In the genomic region with DNA sequence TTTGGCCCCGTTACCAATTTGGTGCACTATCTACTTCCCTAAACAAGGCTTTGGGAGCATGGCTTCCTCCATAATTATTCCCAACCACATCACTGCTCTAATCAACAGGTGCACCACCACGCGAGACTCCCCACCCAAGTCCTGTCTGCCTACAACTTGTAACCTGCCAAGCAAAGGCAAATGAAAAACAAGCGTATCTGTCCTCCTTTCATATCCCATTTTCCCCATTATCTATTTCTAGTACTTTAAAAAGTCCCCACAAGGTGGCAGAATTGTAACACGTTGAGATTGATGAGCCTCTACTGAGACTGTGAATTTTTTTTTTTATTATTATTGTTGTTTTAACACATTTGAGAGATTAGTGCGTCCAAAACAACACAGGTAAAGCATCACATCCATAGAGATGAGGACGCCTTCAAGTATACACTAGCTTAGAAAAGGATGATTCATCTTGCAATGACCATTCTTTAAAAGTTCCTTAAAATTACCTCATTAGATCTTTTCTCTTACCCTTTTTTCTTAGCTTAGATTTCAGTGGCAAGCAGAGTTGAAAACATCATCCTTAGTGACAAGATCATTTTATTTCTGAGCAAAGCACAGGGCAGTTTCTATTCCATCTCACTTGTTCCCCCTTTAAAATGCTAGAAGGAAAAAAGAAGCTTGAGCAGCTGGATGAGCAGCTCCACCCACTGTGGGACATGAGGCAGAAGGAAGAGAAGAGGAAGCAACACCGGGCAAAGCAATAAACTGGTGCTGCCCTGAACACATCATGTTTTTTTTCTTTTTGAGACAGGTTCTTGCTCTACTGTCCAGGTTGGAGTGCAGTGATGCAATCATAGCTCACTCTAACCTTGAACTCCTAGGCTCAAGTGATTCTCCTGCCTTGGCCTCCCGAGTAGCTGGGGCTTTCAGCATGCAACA, we compare ENCODE assay signal across 8 cellular contexts.
DNase-seq lines count a peak whose midpoint lies in the region; ATAC-seq and TF ChIP-seq lines count a peak whose summit lies in the region.

No MANE protein-coding gene starts in this region.

- H3K27ac Mint-ChIP-seq in GM23338 (no peak overlapping the region), natural killer cell (peak overlapping the region; percentile 15 to 57)
- no peak overlapping the region for H3K27ac Mint-ChIP-seq in T-helper 2 cell treated with Interferon-gamma antibody and Interleukin-4, amounts not matched to agents 5 μg/mL and 100 μg/mL, for 36 hours

- no peaks in the 10 kb centered on the region for H3K36me3 ChIP-seq in GM23338 (ENCODE audit: insufficient read depth)

- TF ChIP-seq CTCF in GM23338 (conservative IDR thresholded peaks at IDR 0.05; ENCODE audit: low read depth in 2 of 2) (peak; percentile 63 to 76), natural killer cell (IDR thresholded peaks at IDR 0.05) (peak; percentile 83)

- H3K9me3 Mint-ChIP-seq in GM23338 (no peaks in the 10 kb centered on the region), natural killer cell (no peaks in the 10 kb centered on the region)
- H3K9me3 Mint-ChIP-seq in T-helper 2 cell treated with Interferon-gamma antibody and Interleukin-4, amounts not matched to agents 5 μg/mL and 100 μg/mL, for 36 hours = no peaks in the 10 kb centered on the region

- H4K20me1 ChIP-seq in GM23338 (replicated peaks; ENCODE audit: insufficient read depth) = no peaks in the 10 kb centered on the region

- H3K27ac ChIP-seq in GM23338 (ENCODE audit: low read depth) (no peak overlapping the region; the same call in 1 of the 2 replicates), epithelial cell of prostate (peak overlapping the region; percentile 98)

- no peak overlapping the region for H3K4me3 ChIP-seq in GM23338

- H3K36me3 Mint-ChIP-seq in GM23338 (ENCODE audit: low read depth) (no peaks in the 10 kb centered on the region), natural killer cell (no peaks in the 10 kb centered on the region)
- no peaks in the 10 kb centered on the region for H3K36me3 Mint-ChIP-seq in T-helper 2 cell treated with Interferon-gamma antibody and Interleukin-4, amounts not matched to agents 5 μg/mL and 100 μg/mL, for 36 hours (ENCODE audit: low read depth)

- H3K4me3 Mint-ChIP-seq in GM23338 (no peak overlapping the region), natural killer cell (peak overlapping the region; percentile 42)
- peak overlapping the region; percentile 33 for H3K4me3 Mint-ChIP-seq in T-helper 2 cell treated with Interferon-gamma antibody and Interleukin-4, amounts not matched to agents 5 μg/mL and 100 μg/mL, for 36 hours

- intact Hi-C loops in natural killer cell (cut with micrococcal nuclease) = loop anchor here (2.0 to 10.0 kb wide), 5 partner anchors 68 to 438 kb away; no protein-coding TSS in a partner anchor

- H2AFZ ChIP-seq in GM23338 = peak overlapping the region; percentile 28

- no peaks in the 10 kb centered on the region for H3K27me3 ChIP-seq in GM23338 (ENCODE audit: insufficient read depth)

- DNase-seq in stimulated activated CD4-positive, alpha-beta T cell treated with anti-CD3 and anti-CD28 coated beads, Interleukin-4, amount 100 ng/mL, for 24 hours = peak; percentile 18
- no peak for DNase-seq in stimulated activated CD4-positive, alpha-beta T cell treated with anti-CD3 and anti-CD28 coated beads, Interleukin-2, amount 100 ng/mL, for 24 hours
- peak; percentile 80 for DNase-seq in GM23338 (ENCODE audit: low spot score)
- DNase-seq in M059J (ENCODE audit: low read depth) = peak; percentile 83
- no peak for DNase-seq in T-helper 2 cell treated with Interferon-gamma antibody and Interleukin-4, amounts not matched to agents 5 μg/mL and 100 μg/mL, for 36 hours (ENCODE audit: low spot score)
- DNase-seq in epithelial cell of prostate (ENCODE audit: low read depth, low spot score) = no peak
- no peak for DNase-seq in natural killer cell
- no peak for DNase-seq in ureter (ENCODE audit: low spot score)

- peaks cover 25% of the 10 kb centered on the region for H3K4me1 ChIP-seq in GM23338 (ENCODE audit: insufficient read depth)

- peaks cover 31% of the 10 kb centered on the region for H3K4me1 Mint-ChIP-seq in GM23338
- H3K4me1 Mint-ChIP-seq in T-helper 2 cell treated with Interferon-gamma antibody and Interleukin-4, amounts not matched to agents 5 μg/mL and 100 μg/mL, for 36 hours (ENCODE audit: low read depth) = peaks cover 23% of the 10 kb centered on the region
- H3K4me1 Mint-ChIP-seq in natural killer cell = peaks cover 11 to 13% of the 10 kb centered on the region in 2 donors

- H3K79me2 ChIP-seq in GM23338 (replicated peaks; ENCODE audit: insufficient read depth) = no peaks in the 10 kb centered on the region

- peak; percentile 68 for ATAC-seq in GM23338
- peak; percentile 53 to 88 (median 83) for ATAC-seq in natural killer cell

- H3K27me3 Mint-ChIP-seq in GM23338 (ENCODE audit: insufficient read depth, low read depth, poor library complexity) (peaks cover 1% of the 10 kb centered on the region), natural killer cell (ENCODE audit: low read depth in 2 of 2) (peaks cover 3 to 6% of the 10 kb centered on the region in 2 donors)
- no peaks in the 10 kb centered on the region for H3K27me3 Mint-ChIP-seq in T-helper 2 cell treated with Interferon-gamma antibody and Interleukin-4, amounts not matched to agents 5 μg/mL and 100 μg/mL, for 36 hours (ENCODE audit: low read depth)

- no peaks in the 10 kb centered on the region for H3F3A ChIP-seq in GM23338 (replicated peaks; ENCODE audit: low read depth)

- no peaks in the 10 kb centered on the region for H3K9me2 ChIP-seq in GM23338 (ENCODE audit: insufficient read depth)

- no peak overlapping the region for H3K4me2 ChIP-seq in GM23338

TF ChIP-seq in GM23338, 12 proteins besides CTCF, POLR2A, EP300 and RAD21 (continues in another document):
- no peak for TF ChIP-seq ZNF114 (CRISPR knock-in tag; IDR thresholded peaks at IDR 0.05)
- TF ChIP-seq POLR2AphosphoS5 (IDR thresholded peaks at IDR 0.05; ENCODE audit: low read depth) = no peak
- TF ChIP-seq, protein P1, sequence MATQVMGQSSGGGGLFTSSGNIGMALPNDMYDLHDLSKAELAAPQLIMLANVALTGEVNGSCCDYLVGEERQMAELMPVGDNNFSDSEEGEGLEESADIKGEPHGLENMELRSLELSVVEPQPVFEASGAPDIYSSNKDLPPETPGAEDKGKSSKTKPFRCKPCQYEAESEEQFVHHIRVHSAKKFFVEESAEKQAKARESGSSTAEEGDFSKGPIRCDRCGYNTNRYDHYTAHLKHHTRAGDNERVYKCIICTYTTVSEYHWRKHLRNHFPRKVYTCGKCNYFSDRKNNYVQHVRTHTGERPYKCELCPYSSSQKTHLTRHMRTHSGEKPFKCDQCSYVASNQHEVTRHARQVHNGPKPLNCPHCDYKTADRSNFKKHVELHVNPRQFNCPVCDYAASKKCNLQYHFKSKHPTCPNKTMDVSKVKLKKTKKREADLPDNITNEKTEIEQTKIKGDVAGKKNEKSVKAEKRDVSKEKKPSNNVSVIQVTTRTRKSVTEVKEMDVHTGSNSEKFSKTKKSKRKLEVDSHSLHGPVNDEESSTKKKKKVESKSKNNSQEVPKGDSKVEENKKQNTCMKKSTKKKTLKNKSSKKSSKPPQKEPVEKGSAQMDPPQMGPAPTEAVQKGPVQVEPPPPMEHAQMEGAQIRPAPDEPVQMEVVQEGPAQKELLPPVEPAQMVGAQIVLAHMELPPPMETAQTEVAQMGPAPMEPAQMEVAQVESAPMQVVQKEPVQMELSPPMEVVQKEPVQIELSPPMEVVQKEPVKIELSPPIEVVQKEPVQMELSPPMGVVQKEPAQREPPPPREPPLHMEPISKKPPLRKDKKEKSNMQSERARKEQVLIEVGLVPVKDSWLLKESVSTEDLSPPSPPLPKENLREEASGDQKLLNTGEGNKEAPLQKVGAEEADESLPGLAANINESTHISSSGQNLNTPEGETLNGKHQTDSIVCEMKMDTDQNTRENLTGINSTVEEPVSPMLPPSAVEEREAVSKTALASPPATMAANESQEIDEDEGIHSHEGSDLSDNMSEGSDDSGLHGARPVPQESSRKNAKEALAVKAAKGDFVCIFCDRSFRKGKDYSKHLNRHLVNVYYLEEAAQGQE (IDR thresholded peaks at IDR 0.05; ENCODE audit: unreplicated experiment) = no peak
- TF ChIP-seq JUNB (IDR thresholded peaks at IDR 0.05; ENCODE audit: unreplicated experiment) = no peak

Comparison
In these comparisons a context has a peak if more than half of its experiments do, and no peak if none do; other contexts are left out.
1. DNase-seq: peak in stimulated activated CD4-positive, alpha-beta T cell treated with anti-CD3 and anti-CD28 coated beads, Interleukin-4, amount 100 ng/mL, for 24 hours (single experiment), GM23338 (single experiment) and M059J (single experiment); none in stimulated activated CD4-positive, alpha-beta T cell treated with anti-CD3 and anti-CD28 coated beads, Interleukin-2, amount 100 ng/mL, for 24 hours (0 of 2), T-helper 2 cell treated with Interferon-gamma antibody and Interleukin-4, amounts not matched to agents 5 μg/mL and 100 μg/mL, for 36 hours (single experiment), epithelial cell of prostate (single experiment), natural killer cell (single experiment) and ureter (single experiment).
2. H3K27ac Mint-ChIP-seq: peak in natural killer cell (2 of 2); none in GM23338 (single experiment) and T-helper 2 cell treated with Interferon-gamma antibody and Interleukin-4, amounts not matched to agents 5 μg/mL and 100 μg/mL, for 36 hours (single experiment).